Comparison of ENCODE assay signal across 8 cellular contexts in genomic region chr1:110338200-110339039, GRCh38. TPM values are rescaled to one million over a fixed set of nuclear protein-coding genes. Genes with fewer than 3 reads are reported as not detected.
DNase-seq lines count a peak whose midpoint lies in the region; ATAC-seq and TF ChIP-seq lines count a peak whose summit lies in the region.

No MANE protein-coding gene starts in this region.

- no peaks in the 10 kb centered on the region for H3K27me3 ChIP-seq in esophagus (ENCODE audit: control insufficient read depth in 1 of 2, insufficient read depth in 2 of 2, low read length in 2 of 2)

- H3K9me3 ChIP-seq in OCI-LY7 (ENCODE audit: low read length) (no peaks in the 10 kb centered on the region), esophagus (ENCODE audit: control insufficient read depth in 2 of 2, insufficient read depth in 1 of 2, low read depth in 1 of 2, low read length in 1 of 2) (no peaks in the 10 kb centered on the region)

- POLR2A ChIA-PET in OCI-LY7 (lab: Charles Lee), result interaction anchor here (0.6 to 6.1 kb wide), 22 partner anchors 10 to 304 kb away, joined by 3 to 39 read pairs (median 5); partner anchors contain the start of genes LAMTOR5 and STRIP1

- CTCF ChIA-PET in OCI-LY7 (lab: Charles Lee; ENCODE audit: unreplicated experiment), result interaction anchor here (0.6 to 2.6 kb wide), 6 partner anchors 8 to 162 kb away, joined by 3 to 15 read pairs (median 3); no protein-coding TSS in a partner anchor

- no peaks in the 10 kb centered on the region for H3K9me2 ChIP-seq in OCI-LY7 (ENCODE audit: insufficient read depth, low read length)

- H3K4me2 ChIP-seq in OCI-LY7 (ENCODE audit: low read length), result peak overlapping the region; percentile 93

- peaks cover 34% of the 10 kb centered on the region for H4K20me1 ChIP-seq in OCI-LY7 (ENCODE audit: insufficient read depth, low read length)

- peak overlapping the region; percentile 57; the same call in 1 of the 2 replicates for H2AFZ ChIP-seq in OCI-LY7 (ENCODE audit: low read length)

- H3K27ac ChIP-seq in OCI-LY7 (ENCODE audit: low read depth, low read length, poor library complexity, severe bottlenecking) (peak overlapping the region; percentile 92), esophagus (ENCODE audit: low read depth in 2 of 2, low read length in 1 of 2) (peak overlapping the region; percentile 99)

- H3K36me3 ChIP-seq in OCI-LY7 (ENCODE audit: insufficient read depth, low read length), result peaks cover 40% of the 10 kb centered on the region
- H3K36me3 ChIP-seq in esophagus (ENCODE audit: control insufficient read depth in 2 of 2, insufficient read depth in 2 of 2, low read length in 1 of 2), result peaks cover 4 to 14% of the 10 kb centered on the region in 2 donors

- H3K79me2 ChIP-seq in OCI-LY7 (ENCODE audit: insufficient read depth, low read depth, low read length), result peaks cover 57% of the 10 kb centered on the region

- peak; percentile 100 for DNase-seq in DMS 273 treated with DMSO at 0.1 percent for 48 hours (lab: John Stamatoyannopoulos, UW)
- peak; percentile 100 for DNase-seq in OCI-LY7 (ENCODE audit: low spot score)
- peak; percentile 90 for DNase-seq in activated T-cell treated with anti-CD3 and anti-CD28 coated beads for 48 hours (ENCODE audit: low read depth)
- peak; percentile 100 for DNase-seq in myocyte (ENCODE audit: low read depth)
- DNase-seq in stimulated activated CD8-positive, alpha-beta memory T cell treated with anti-CD3 and anti-CD28 coated beads, Interleukin-7, amount 100 ng/mL, for 48 hours (ENCODE audit: extremely low read depth in 1 of 2, low read depth in 1 of 2), result peak; percentile 85 to 93

- peak; percentile 76 for TF ChIP-seq CTCF in OCI-LY7 (conservative IDR thresholded peaks at IDR 0.05; ENCODE audit: low read length)

- intact Hi-C loops in OCI-LY7 (cut with micrococcal nuclease; ENCODE audit: unreplicated experiment), result loop anchor here (1.0 to 10.0 kb wide), 5 partner anchors 46 to 536 kb away; partner anchors contain the start of genes CD53, KCNC4 and LAMTOR5

- no TSS peak for BruUV-seq in OCI-LY7 (replicated peaks; lab: Mats Ljungman, UMichigan)

- H3K4me1 ChIP-seq in OCI-LY7 (ENCODE audit: insufficient read depth, low read length, poor library complexity, severe bottlenecking) (peaks cover 23% of the 10 kb centered on the region), esophagus (ENCODE audit: control insufficient read depth in 2 of 2, insufficient read depth in 2 of 2, low read length in 1 of 2) (peaks cover 11 to 18% of the 10 kb centered on the region in 2 donors)

- H3K4me3 ChIP-seq in OCI-LY7 (ENCODE audit: low read depth, low read length, poor library complexity, severe bottlenecking) (peak overlapping the region; percentile 93), esophagus (ENCODE audit: low read depth in 1 of 2, low read length in 2 of 2) (peak overlapping the region; percentile 65 to 66)

- no peak for TF ChIP-seq RAD21 in Ishikawa (IDR thresholded peaks at IDR 0.05; ENCODE audit: low read depth)

- peak; percentile 68 for ATAC-seq in GM21576 (IDR thresholded peaks at IDR 0.05; ENCODE audit: unreplicated experiment)

- TF ChIP-seq EP300 in Ishikawa (IDR thresholded peaks at IDR 0.05; ENCODE audit: borderline replicate concordance), result no peak; the same call in 1 of the 2 replicates

- WGBS in esophagus, 2 donors, result 0 to 1% methylated on average over 80 of the region's 80 CpGs

TF ChIP-seq in Ishikawa, 13 proteins besides CTCF, POLR2A, EP300 and RAD21:
- TF ChIP-seq CREB1 (IDR thresholded peaks at IDR 0.05; ENCODE audit: low read depth), result peak; percentile 74
- TF ChIP-seq TAF1 (IDR thresholded peaks at IDR 0.05; ENCODE audit: low read depth), result peak; percentile 71
- TF ChIP-seq NFIC (IDR thresholded peaks at IDR 0.05), result 0 out of 2 replicates have a peak, but pooled peaks have one; percentile 6
- 0 out of 2 replicates have a peak, but pooled peaks have one; percentile 43 for TF ChIP-seq FOXM1 (IDR thresholded peaks at IDR 0.05; ENCODE audit: borderline replicate concordance, low read depth)
- no peak for TF ChIP-seq ZBTB7A (IDR thresholded peaks at IDR 0.05; ENCODE audit: low read depth)
- TF ChIP-seq YY1 (IDR thresholded peaks at IDR 0.05; ENCODE audit: low read depth), result peak; percentile 83
- TF ChIP-seq MAX (IDR thresholded peaks at IDR 0.05), result peak; percentile 93
- TF ChIP-seq TEAD4 (IDR thresholded peaks at IDR 0.05), result no peak
- TF ChIP-seq USF1 (IDR thresholded peaks at IDR 0.05), result peak; percentile 75

RNA-seq across cellular contexts. Expression of gene RBM15, which starts 0.8 kb away (rescaled TPM):
- 221 and 231 TPM in 2 replicates for total RNA-seq in OCI-LY7 (2014; rRNA removed; shearing (Covaris generic))
- 119 and 137 TPM in 2 replicates for total RNA-seq in OCI-LY7 (2022)
- polyA plus RNA-seq in esophagus, result 1 to 10 TPM; 2.0 to 4.8 TPM
- 32.2 and 34.7 TPM in 2 replicates for total RNA-seq in myocyte
- 4.5 TPM for polyA plus RNA-seq in myocyte (2012)

RNA-seq across cellular contexts. Expression of gene SLC16A4, which starts 52.4 kb away (rescaled TPM):
- 0.22 TPM in 1 of 2 replicates, not detected in the other for total RNA-seq in OCI-LY7 (2014; rRNA removed; shearing (Covaris generic))
- total RNA-seq in OCI-LY7 (2022) (0.15 and 0.38 TPM in 2 replicates), myocyte (26.9 and 38.2 TPM in 2 replicates)
- under 1 TPM; 0.47 to 0.58 TPM for polyA plus RNA-seq in esophagus
- polyA plus RNA-seq in myocyte (2012), result 21.0 TPM

Comparison
In these comparisons a context has a peak if more than half of its experiments do, and no peak if none do; other contexts are left out.
1. Peak in every context shown above with its lines: DNase-seq, ATAC-seq, H3K4me3 ChIP-seq and H3K27ac ChIP-seq.
2. RNA of gene SLC16A4, which starts 52.4 kb away (total RNA-seq): 26.9 to 38.2 TPM in myocyte; 0.15 to 0.38 TPM in OCI-LY7; every median in the first group is over 10 times any median in the second.